Comparison of ENCODE assay signal across 8 cellular contexts in genomic region chr2:239106314-239106908, GRCh38.
A peak's percentile ranks its signal among the peaks of the same experiment; 100 is the strongest.
DNase-seq lines count a peak whose midpoint lies in the region; ATAC-seq and TF ChIP-seq lines count a peak whose summit lies in the region.

No MANE protein-coding gene starts in this region.

- H3K4me3 Mint-ChIP-seq in mesothelial cell of epicardium: no peak overlapping the region
- H3K4me3 Mint-ChIP-seq in CD4-positive, alpha-beta T cell: no peak overlapping the region

- in situ Hi-C loops in ACHN (cut with HindIII; ENCODE audit: low pct_ligation_motif_present, low pct_unique_long_range_greater_than_20kb, low sequenced_read_pairs): no loop called here

- TF ChIP-seq CTCF in GM12864 (IDR thresholded peaks at IDR 0.05; ENCODE audit: low read depth, low read length, missing control alignments) (peak; percentile 32), mesothelial cell of epicardium (IDR thresholded peaks at IDR 0.05; ENCODE audit: unreplicated experiment) (peak; percentile 38)
- no peak for TF ChIP-seq CTCF in CD4-positive, alpha-beta T cell (IDR thresholded peaks at IDR 0.05)

- no peak for ATAC-seq in CD4-positive, alpha-beta T cell (ENCODE audit: poor library complexity)

- H3K27ac Mint-ChIP-seq in mesothelial cell of epicardium: no peak overlapping the region
- no peak overlapping the region for H3K27ac Mint-ChIP-seq in CD4-positive, alpha-beta T cell

- H3K9me3 Mint-ChIP-seq in mesothelial cell of epicardium: no peaks in the 10 kb centered on the region
- H3K9me3 Mint-ChIP-seq in CD4-positive, alpha-beta T cell: no peaks in the 10 kb centered on the region

- H3K4me1 Mint-ChIP-seq in mesothelial cell of epicardium: peaks cover 2% of the 10 kb centered on the region
- H3K4me1 Mint-ChIP-seq in CD4-positive, alpha-beta T cell (ENCODE audit: low read depth): no peaks in the 10 kb centered on the region

- intact Hi-C loops in CD4-positive, alpha-beta T cell (cut with DNase I, micrococcal nuclease): no loop called here

- CTCF ChIA-PET in CD4-positive, alpha-beta T cell (lab: Charles Lee): no interaction called here

- no peaks in the 10 kb centered on the region for H3K27me3 ChIP-seq in CD4-positive, alpha-beta T cell (ENCODE audit: control insufficient read depth, insufficient read depth, low read length)

- H3K4me3 ChIP-seq in GM12864 (ENCODE audit: low read depth, low read length): no peak overlapping the region

- POLR2A ChIA-PET in CD4-positive, alpha-beta T cell (lab: Charles Lee): no interaction called here

- H3K9me3 ChIP-seq in CD4-positive, alpha-beta T cell (ENCODE audit: control insufficient read depth, low read length): no peaks in the 10 kb centered on the region

- no peak overlapping the region for H3K27ac ChIP-seq in CD4-positive, alpha-beta T cell (ENCODE audit: low read depth, low read length)

- DNase-seq in ACHN (peak; percentile 81), GM12864 (ENCODE audit: low read depth) (no peak), NCI-H774 (lab: John Stamatoyannopoulos, UW) (peak; percentile 17), dermis microvascular lymphatic vessel endothelial cell (ENCODE audit: low read depth in 2 of 2) (peak; percentile 38 to 76), mesothelial cell of epicardium (ENCODE audit: low spot score in 2 of 2, unreplicated experiment in 2 of 2) (peak in 1 of 2 experiments; percentile 69), T1000 (lab: John Stamatoyannopoulos, UW) (no peak)
- no peak for DNase-seq in CD4-positive, alpha-beta T cell
- no peak for DNase-seq in activated CD4-positive, alpha-beta T cell treated with anti-CD3 and anti-CD28 coated beads, Interleukin-2, amount 50 U/mL, for 1 hour

- no peaks in the 10 kb centered on the region for H3K36me3 Mint-ChIP-seq in mesothelial cell of epicardium
- peaks cover 71% of the 10 kb centered on the region for H3K36me3 Mint-ChIP-seq in CD4-positive, alpha-beta T cell (ENCODE audit: low read depth)

- no peaks in the 10 kb centered on the region for H3K27me3 Mint-ChIP-seq in mesothelial cell of epicardium (ENCODE audit: low read depth)
- H3K27me3 Mint-ChIP-seq in CD4-positive, alpha-beta T cell: no peaks in the 10 kb centered on the region

Comparison
In these comparisons a context has a peak if more than half of its experiments do, and no peak if none do; other contexts are left out.
1. DNase-seq: peak in ACHN (single experiment), NCI-H774 (single experiment) and dermis microvascular lymphatic vessel endothelial cell (2 of 2); none in GM12864 (single experiment), CD4-positive, alpha-beta T cell (0 of 10), T1000 (single experiment) and activated CD4-positive, alpha-beta T cell treated with anti-CD3 and anti-CD28 coated beads, Interleukin-2, amount 50 U/mL, for 1 hour (single experiment).